Comparison of ENCODE assay signal across 28 cellular contexts in genomic region chr14:63210812-63211211, GRCh38.
"Had no signal": no experiment of that assay in that cellular context is flagged by ENCODE, and none has a peak within 500 bp of the region (broad histone marks: within the 10 kb centered on the region; RNA-seq: fewer than 3 reads in every experiment).

No MANE protein-coding gene starts in this region.

- H3K27ac Mint-ChIP-seq: stimulated activated effector memory CD8-positive, alpha-beta T cell treated with anti-CD3 and anti-CD28 coated beads, Interleukin-12 subunit alpha, Interleukin-12 subunit beta, amount 100 ng/mL, for 72 hours; stimulated activated memory B cell treated with anti-CD40 and anti-IgM and Interleukin-4, amounts not matched to agents 10 μg/mL and 1 μg/mL and 100 μg/mL, for 72 hours; stimulated activated naive B cell treated with anti-CD40 and anti-IgM and Interleukin-4, amounts not matched to agents 10 μg/mL and 1 μg/mL and 100 μg/mL, for 72 hours; stimulated activated naive CD8-positive, alpha-beta T cell treated with anti-CD3 and anti-CD28 coated beads, Interleukin-15, amount 100 ng/mL, for 72 hours; stimulated activated naive CD8-positive, alpha-beta T cell treated with anti-CD3 and anti-CD28 coated beads, Interleukin-15, Interleukin-2, amounts not matched to agents 100 ng/mL and 50 ng/mL, for 24 hours; type B pancreatic cell had no signal

- H3K27me3 ChIP-seq: stomach, suprapubic skin, testis, thyroid gland, tibial artery, tibial nerve, transverse colon, upper lobe of left lung, upper lobe of right lung, uterus, vagina had no signal

- H3K36me3 Mint-ChIP-seq: stimulated activated effector memory CD8-positive, alpha-beta T cell treated with anti-CD3 and anti-CD28 coated beads, Interleukin-12 subunit alpha, Interleukin-12 subunit beta, amount 100 ng/mL, for 72 hours; stimulated activated memory B cell treated with anti-CD40 and anti-IgM and Interleukin-4, amounts not matched to agents 10 μg/mL and 1 μg/mL and 100 μg/mL, for 72 hours; stimulated activated naive B cell treated with anti-CD40 and anti-IgM and Interleukin-4, amounts not matched to agents 10 μg/mL and 1 μg/mL and 100 μg/mL, for 72 hours; type B pancreatic cell had no signal

- H3K27ac ChIP-seq: stomach, suprapubic skin, testis, thoracic aorta, thyroid gland, tibial artery, tibial nerve, transverse colon, upper lobe of left lung, upper lobe of right lung, uterus, vagina had no signal

- H3K9me3 Mint-ChIP-seq: stimulated activated effector memory CD8-positive, alpha-beta T cell treated with anti-CD3 and anti-CD28 coated beads, Interleukin-12 subunit alpha, Interleukin-12 subunit beta, amount 100 ng/mL, for 72 hours; stimulated activated memory B cell treated with anti-CD40 and anti-IgM and Interleukin-4, amounts not matched to agents 10 μg/mL and 1 μg/mL and 100 μg/mL, for 72 hours; stimulated activated naive CD8-positive, alpha-beta T cell treated with anti-CD3 and anti-CD28 coated beads, Interleukin-15, amount 100 ng/mL, for 72 hours; stimulated activated naive CD8-positive, alpha-beta T cell treated with anti-CD3 and anti-CD28 coated beads, Interleukin-15, Interleukin-2, amounts not matched to agents 100 ng/mL and 50 ng/mL, for 24 hours; type B pancreatic cell had no signal

- H3K4me3 ChIP-seq: stomach, suprapubic skin, testis, thoracic aorta, thyroid gland, tibial artery, tibial nerve, transverse colon, upper lobe of left lung, upper lobe of right lung, uterus, vagina had no signal

- H3K27me3 Mint-ChIP-seq: stimulated activated memory B cell treated with anti-CD40 and anti-IgM and Interleukin-4, amounts not matched to agents 10 μg/mL and 1 μg/mL and 100 μg/mL, for 72 hours; stimulated activated naive CD8-positive, alpha-beta T cell treated with anti-CD3 and anti-CD28 coated beads, Interleukin-15, amount 100 ng/mL, for 72 hours; stimulated activated naive CD8-positive, alpha-beta T cell treated with anti-CD3 and anti-CD28 coated beads, Interleukin-15, Interleukin-2, amounts not matched to agents 100 ng/mL and 50 ng/mL, for 24 hours had no signal

- H3K4me1 ChIP-seq: testis, thyroid gland, tibial artery had no signal

- H3K4me3 Mint-ChIP-seq: stimulated activated effector memory CD8-positive, alpha-beta T cell treated with anti-CD3 and anti-CD28 coated beads, Interleukin-12 subunit alpha, Interleukin-12 subunit beta, amount 100 ng/mL, for 72 hours; stimulated activated memory B cell treated with anti-CD40 and anti-IgM and Interleukin-4, amounts not matched to agents 10 μg/mL and 1 μg/mL and 100 μg/mL, for 72 hours; stimulated activated naive B cell treated with anti-CD40 and anti-IgM and Interleukin-4, amounts not matched to agents 10 μg/mL and 1 μg/mL and 100 μg/mL, for 72 hours; stimulated activated naive CD8-positive, alpha-beta T cell treated with anti-CD3 and anti-CD28 coated beads, Interleukin-15, amount 100 ng/mL, for 72 hours; stimulated activated naive CD8-positive, alpha-beta T cell treated with anti-CD3 and anti-CD28 coated beads, Interleukin-15, Interleukin-2, amounts not matched to agents 100 ng/mL and 50 ng/mL, for 24 hours; type B pancreatic cell had no signal

- DNase-seq: stimulated activated CD4-positive, alpha-beta T cell treated with anti-CD3 and anti-CD28 coated beads, Interleukin-2, amount 100 ng/mL, for 48 hours; stimulated activated CD4-positive, alpha-beta T cell treated with anti-CD3 and anti-CD28 coated beads, Interleukin-4, amount 100 ng/mL, for 1 hour; stimulated activated CD4-positive, alpha-beta T cell treated with anti-CD3 and anti-CD28 coated beads, Interleukin-4, amount 100 ng/mL, for 24 hours; stimulated activated CD4-positive, alpha-beta T cell treated with anti-CD3 and anti-CD28 coated beads, Interleukin-4, amount 100 ng/mL, for 4 hours; stimulated activated CD8-positive, alpha-beta memory T cell treated with anti-CD3 and anti-CD28 coated beads, Interleukin-4, amount 100 ng/mL, for 48 hours; stimulated activated naive B cell treated with anti-CD40 and anti-IgM and Interleukin-4, amounts not matched to agents 10 μg/mL and 1 μg/mL and 100 μg/mL, for 72 hours; stimulated activated naive CD4-positive, alpha-beta T cell; stimulated activated naive CD4-positive, alpha-beta T cell treated with Interleukin-2 at 50 U/mL for 16 hours; stimulated activated naive CD8-positive, alpha-beta T cell treated with anti-CD3 and anti-CD28 coated beads, Interleukin-15, amount 100 ng/mL, for 72 hours; stimulated activated naive CD8-positive, alpha-beta T cell treated with anti-CD3 and anti-CD28 coated beads, Interleukin-15, Interleukin-2, amounts not matched to agents 100 U/mL and 50 U/mL, for 24 hours; stomach; substantia nigra; testis; thyroid gland; tibial artery; transverse colon; trophoblast cell; upper lobe of left lung; upper lobe of right lung; uterus had no signal

- H3K4me1 Mint-ChIP-seq: stimulated activated effector memory CD8-positive, alpha-beta T cell treated with anti-CD3 and anti-CD28 coated beads, Interleukin-12 subunit alpha, Interleukin-12 subunit beta, amount 100 ng/mL, for 72 hours; stimulated activated memory B cell treated with anti-CD40 and anti-IgM and Interleukin-4, amounts not matched to agents 10 μg/mL and 1 μg/mL and 100 μg/mL, for 72 hours; stimulated activated naive B cell treated with anti-CD40 and anti-IgM and Interleukin-4, amounts not matched to agents 10 μg/mL and 1 μg/mL and 100 μg/mL, for 72 hours; stimulated activated naive CD8-positive, alpha-beta T cell treated with anti-CD3 and anti-CD28 coated beads, Interleukin-15, amount 100 ng/mL, for 72 hours had no signal

- H3K9me3 ChIP-seq: stomach, suprapubic skin, testis, thoracic aorta, thyroid gland, tibial artery, tibial nerve, transverse colon, upper lobe of left lung, upper lobe of right lung, uterus, vagina had no signal

- H3K36me3 ChIP-seq: suprapubic skin, thoracic aorta, thyroid gland, transverse colon, upper lobe of right lung, uterus, vagina had no signal
